Comparison of ENCODE assay signal across 10 cellular contexts in the genomic region with DNA sequence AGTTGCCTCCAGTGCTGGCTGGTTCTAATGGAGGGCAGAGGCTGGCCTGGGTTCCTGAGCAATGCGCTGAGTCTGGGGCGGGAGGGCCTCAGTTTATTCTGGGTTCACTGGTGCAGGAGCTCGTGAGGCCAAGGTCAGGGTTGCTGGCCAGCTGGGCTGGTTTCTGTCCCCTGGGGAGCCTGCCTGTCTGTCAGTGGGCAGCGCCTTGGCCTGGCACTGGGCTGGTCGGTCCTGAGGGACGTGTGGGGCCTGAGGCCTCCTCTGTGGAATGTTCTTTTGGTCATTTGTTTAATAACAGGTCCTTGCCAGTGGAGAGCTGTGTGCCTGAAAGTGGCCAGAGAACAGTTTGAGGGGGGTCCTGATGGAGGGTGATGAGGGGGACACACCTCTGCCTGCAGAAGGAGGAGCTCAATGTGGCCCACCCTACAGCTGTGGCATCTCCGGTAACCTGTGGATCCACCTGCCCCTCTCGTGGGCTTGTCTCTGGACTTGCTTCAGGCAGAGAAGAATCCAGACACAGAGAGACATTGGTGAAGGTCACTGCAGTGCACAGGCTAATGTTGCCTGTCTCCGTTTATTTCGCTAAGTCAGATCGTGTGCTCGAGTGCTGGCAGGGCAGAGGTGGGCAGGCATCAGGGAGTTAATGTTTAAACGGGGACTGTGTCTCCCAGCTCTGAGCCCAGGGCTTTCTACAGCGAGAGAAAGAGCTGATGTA. TPM values are rescaled to one million over a fixed set of nuclear protein-coding genes. Genes with fewer than 3 reads are reported as not detected.
DNase-seq lines count a peak whose midpoint lies in the region; ATAC-seq, FAIRE-seq and TF ChIP-seq lines count a peak whose summit lies in the region.
"Had no signal": no experiment of that assay in that cellular context is flagged by ENCODE, and none has a peak within 500 bp of the region (broad histone marks: within the 10 kb centered on the region; RNA-seq: fewer than 3 reads in every experiment).

No MANE protein-coding gene starts in this region.

- H3K27ac ChIP-seq in esophagus muscularis mucosa (replicated peaks in 1 of 4) (peak overlapping the region; percentile 89 to 95 (median 93)), muscle layer of duodenum (ENCODE audit: low read length) (peak overlapping the region; percentile 81), tibial artery (peak overlapping the region; percentile 89)

- no peak for TF ChIP-seq EP300 in esophagus muscularis mucosa (IDR thresholded peaks at IDR 0.05)

- intact Hi-C loops in esophagus muscularis mucosa (cut with DNase I) = no loop called here
- intact Hi-C loops in tibial artery (cut with DNase I; ENCODE audit: low total_unique reads) = no loop called here

- ATAC-seq in HG03378 (IDR thresholded peaks at IDR 0.05; ENCODE audit: unreplicated experiment) (no peak), HG03135 (IDR thresholded peaks at IDR 0.05; ENCODE audit: unreplicated experiment) (no peak)

- TF ChIP-seq POLR2A in esophagus muscularis mucosa (IDR thresholded peaks at IDR 0.05; ENCODE audit: low read depth) = no peak

- DNase-seq in NCI-H345 treated with DMSO at 0.1 percent for 48 hours (lab: John Stamatoyannopoulos, UW; ENCODE audit: unreplicated experiment) = peak; percentile 37
- DNase-seq in NCI-H345 (lab: John Stamatoyannopoulos, UW) = no peak
- DNase-seq in esophagus muscularis mucosa (ENCODE audit: extremely low spot score) = no peak
- DNase-seq in tibial artery = peak; percentile 76 to 90
- DNase-seq in HTR-8/SVneo (ENCODE audit: insufficient read length, low spot score) = no peak
- DNase-seq: activated gamma-delta T cell had no signal

- H3K4me3 ChIP-seq in esophagus muscularis mucosa (peak overlapping the region in 1 of 4 donors; percentile 31), muscle layer of duodenum (ENCODE audit: low read depth in 1 of 2, low read length in 2 of 2) (peak overlapping the region in 1 of 2 donors; percentile 17), tibial artery (peak overlapping the region in 1 of 2 donors; percentile 20)
- H3K4me3 ChIP-seq: A549 had no signal

- H3K36me3 ChIP-seq in esophagus muscularis mucosa = peaks cover 4 to 48% (median 32%) of the 10 kb centered on the region in 4 donors
- peaks cover 0 to 30% of the 10 kb centered on the region in 2 donors for H3K36me3 ChIP-seq in muscle layer of duodenum (ENCODE audit: control insufficient read depth in 1 of 2, insufficient read depth in 2 of 2, low read length in 2 of 2)
- peaks cover 0 to 30% (median 4%) of the 10 kb centered on the region in 3 donors for H3K36me3 ChIP-seq in tibial artery

- WGBS in esophagus muscularis mucosa = 59% methylated on average over 13 of the region's 14 CpGs

- no peak for FAIRE-seq in HTR-8/SVneo (lab: Jason Lieb, UNC)
- FAIRE-seq: A549 had no signal

- no peaks in the 10 kb centered on the region for H3K27me3 ChIP-seq in esophagus muscularis mucosa
- no peaks in the 10 kb centered on the region for H3K27me3 ChIP-seq in muscle layer of duodenum (ENCODE audit: low read depth, low read length)
- no peaks in the 10 kb centered on the region for H3K27me3 ChIP-seq in tibial artery

- H3K9me3 ChIP-seq in esophagus muscularis mucosa (peaks cover 0 to 7% (median 0%) of the 10 kb centered on the region in 4 donors), muscle layer of duodenum (ENCODE audit: control insufficient read depth in 1 of 2, low read length in 2 of 2) (peaks cover 6 to 8% of the 10 kb centered on the region in 2 donors), tibial artery (no peaks in the 10 kb centered on the region)

- peaks cover 41 to 58% (median 54%) of the 10 kb centered on the region in 4 donors for H3K4me1 ChIP-seq in esophagus muscularis mucosa
- peaks cover 23 to 32% of the 10 kb centered on the region in 2 donors for H3K4me1 ChIP-seq in muscle layer of duodenum (ENCODE audit: control insufficient read depth in 1 of 2, insufficient read depth in 2 of 2, low read length in 2 of 2)
- H3K4me1 ChIP-seq in tibial artery = peaks cover 0 to 43% (median 32%) of the 10 kb centered on the region in 4 donors

- no peak for TF ChIP-seq CTCF in esophagus muscularis mucosa (IDR thresholded peaks at IDR 0.05)
- TF ChIP-seq CTCF in tibial artery (IDR thresholded peaks at IDR 0.05) = no peak

RNA-seq across cellular contexts. Expression of a gene that starts 34.6 kb away (rescaled TPM):
- 100 to 1,000 TPM in 1 of 4 donors, 10 to 100 TPM in 3; 73.1 to 118 (median 80.9) TPM for total RNA-seq in esophagus muscularis mucosa

Comparison
In these comparisons a context has a peak if more than half of its experiments do, and no peak if none do; other contexts are left out.
1. DNase-seq: peak in NCI-H345 treated with DMSO at 0.1 percent for 48 hours (single experiment) and tibial artery (2 of 2); none in NCI-H345 (single experiment), esophagus muscularis mucosa (single experiment) and HTR-8/SVneo (single experiment).
2. Peak in every context shown above with its lines, with median percentiles within 50 percentile points of each other: H3K27ac ChIP-seq.